Comparison of ENCODE assay signal across 1 cellular context in genomic region chr10:124185074-124185473, GRCh38.
TF ChIP-seq lines count a peak whose summit lies in the region.

No MANE protein-coding gene starts in this region.

TF ChIP-seq in WTC11, 78 proteins besides CTCF, POLR2A, EP300 and RAD21 (continued from another document):
- TF ChIP-seq, protein P1, sequence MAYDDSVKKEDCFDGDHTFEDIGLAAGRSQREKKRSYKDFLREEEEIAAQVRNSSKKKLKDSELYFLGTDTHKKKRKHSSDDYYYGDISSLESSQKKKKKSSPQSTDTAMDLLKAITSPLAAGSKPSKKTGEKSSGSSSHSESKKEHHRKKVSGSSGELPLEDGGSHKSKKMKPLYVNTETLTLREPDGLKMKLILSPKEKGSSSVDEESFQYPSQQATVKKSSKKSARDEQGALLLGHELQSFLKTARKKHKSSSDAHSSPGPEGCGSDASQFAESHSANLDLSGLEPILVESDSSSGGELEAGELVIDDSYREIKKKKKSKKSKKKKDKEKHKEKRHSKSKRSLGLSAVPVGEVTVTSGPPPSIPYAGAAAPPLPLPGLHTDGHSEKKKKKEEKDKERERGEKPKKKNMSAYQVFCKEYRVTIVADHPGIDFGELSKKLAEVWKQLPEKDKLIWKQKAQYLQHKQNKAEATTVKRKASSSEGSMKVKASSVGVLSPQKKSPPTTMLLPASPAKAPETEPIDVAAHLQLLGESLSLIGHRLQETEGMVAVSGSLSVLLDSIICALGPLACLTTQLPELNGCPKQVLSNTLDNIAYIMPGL (CRISPR knock-in tag; IDR thresholded peaks at IDR 0.05): no peak
